Comparison of ENCODE assay signal across 1 cellular context in the genomic region with DNA sequence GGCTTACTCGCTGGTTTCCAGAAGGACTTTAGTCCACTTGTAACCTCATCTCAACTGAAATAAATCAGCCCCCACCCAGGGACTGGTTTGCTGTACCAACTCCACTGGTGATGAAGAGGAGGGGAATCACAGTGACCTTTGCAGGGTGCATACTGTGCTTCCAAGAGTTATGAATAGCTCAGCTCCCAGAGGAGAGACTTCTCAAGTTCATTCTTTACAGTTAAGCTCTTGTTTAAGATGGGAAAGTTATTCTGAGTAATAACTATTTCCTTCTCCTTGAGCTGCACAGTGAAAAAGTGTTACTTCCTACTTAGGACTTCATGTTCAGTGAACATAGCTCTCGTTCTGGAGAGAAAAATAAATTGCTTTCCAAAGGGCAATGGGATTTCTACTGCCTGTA.
TF ChIP-seq lines count a peak whose summit lies in the region.

No MANE protein-coding gene starts in this region.

TF ChIP-seq in IMR-90, 13 proteins besides CTCF, POLR2A, EP300 and RAD21:
- TF ChIP-seq RFX5 (IDR thresholded peaks at IDR 0.05; ENCODE audit: low read depth, low read length) (no peak), CHD1 (IDR thresholded peaks at IDR 0.05; ENCODE audit: low read depth, low read length) (no peak)
